Comparison of ENCODE assay signal across 8 cellular contexts in genomic region chr10:118045842-118046490, GRCh38. TPM values are rescaled to one million over a fixed set of nuclear protein-coding genes. Genes with fewer than 3 reads are reported as not detected.
DNase-seq lines count a peak whose midpoint lies in the region; ATAC-seq, FAIRE-seq and TF ChIP-seq lines count a peak whose summit lies in the region.

No MANE protein-coding gene starts in this region.

- TF ChIP-seq POLR2A in H54 (IDR thresholded peaks at IDR 0.05; ENCODE audit: low read depth, low read length), result no peak

- peak; percentile 72 for DNase-seq in G401 (ENCODE audit: low spot score)
- peak; percentile 38 for DNase-seq in H54 (ENCODE audit: insufficient read length, low spot score)
- DNase-seq in LNCaP clone FGC (ENCODE audit: low read depth), result no peak
- peak; percentile 83 for DNase-seq in coronary artery (ENCODE audit: low spot score)
- peak; percentile 53 for DNase-seq in left lobe of liver (ENCODE audit: low spot score)
- peak; percentile 16 for DNase-seq in stimulated activated CD4-positive, alpha-beta T cell treated with anti-CD3 and anti-CD28 coated beads, Interleukin-4, amount 100 ng/mL, for 24 hours
- DNase-seq in NK-92 treated with Interleukin-12 subunit alpha and Interleukin-12 subunit beta, amount 100 ng/mL, for 24 hours (lab: John Stamatoyannopoulos, UW), result no peak

- H3K27ac ChIP-seq in coronary artery, result peak overlapping the region; percentile 96 to 99

- in situ Hi-C loops in G401 (cut with HindIII; ENCODE audit: low sequenced_read_pairs), result no loop called here

- ATAC-seq in left lobe of liver, result peak; percentile 47

- H3K4me3 ChIP-seq in LNCaP clone FGC (ENCODE audit: low read depth, low read length) (peak overlapping the region; percentile 75), WI38 (ENCODE audit: low read depth, low read length) (peak overlapping the region; percentile 78), coronary artery (peak overlapping the region; percentile 97)

- TF ChIP-seq CTCF in LNCaP clone FGC (IDR thresholded peaks at IDR 0.05; ENCODE audit: control insufficient read depth, extremely low read depth, insufficient read depth) (no peak), WI38 (IDR thresholded peaks at IDR 0.05; ENCODE audit: low read depth, low read length) (no peak), coronary artery (IDR thresholded peaks at IDR 0.05) (no peak)

- FAIRE-seq in H54 (lab: Jason Lieb, UNC), result peak; percentile 93

RNA-seq across cellular contexts. Expression of gene RAB11FIP2, which starts 0.8 kb away (rescaled TPM):
- 12.7 and 13.1 TPM in 2 replicates for total RNA-seq in G401 (2014; rRNA removed; shearing (Covaris generic))
- 4.2 TPM for total RNA-seq in left lobe of liver

Comparison
In these comparisons a context has a peak if more than half of its experiments do, and no peak if none do; other contexts are left out.
1. DNase-seq: peak in G401 (single experiment), H54 (single experiment), coronary artery (single experiment), left lobe of liver (single experiment) and stimulated activated CD4-positive, alpha-beta T cell treated with anti-CD3 and anti-CD28 coated beads, Interleukin-4, amount 100 ng/mL, for 24 hours (single experiment); none in LNCaP clone FGC (single experiment) and NK-92 treated with Interleukin-12 subunit alpha and Interleukin-12 subunit beta, amount 100 ng/mL, for 24 hours (single experiment).
2. Peak in every context shown above with its lines, with median percentiles within 50 percentile points of each other: H3K4me3 ChIP-seq.